In genomic region chr12:105245291-105245690, GRCh38 we compare ENCODE assay signal across 16 cellular contexts. TPM values are rescaled to one million over a fixed set of nuclear protein-coding genes. Genes with fewer than 3 reads are reported as not detected.
DNase-seq lines count a peak whose midpoint lies in the region; ATAC-seq and TF ChIP-seq lines count a peak whose summit lies in the region.
"Had no signal": no experiment of that assay in that cellular context is flagged by ENCODE, and none has a peak within 500 bp of the region (broad histone marks: within the 10 kb centered on the region; RNA-seq: fewer than 3 reads in every experiment).

No MANE protein-coding gene starts in this region.

- ATAC-seq in HG03432 (IDR thresholded peaks at IDR 0.05; ENCODE audit: unreplicated experiment), result no peak

- no peak for TF ChIP-seq POLR2A in Peyer's patch (IDR thresholded peaks at IDR 0.05)

- H3K4me1 ChIP-seq in Peyer's patch, result no peaks in the 10 kb centered on the region
- H3K4me1 ChIP-seq: HAP-1 had no signal

- H3K9me3 ChIP-seq in Peyer's patch, result no peaks in the 10 kb centered on the region
- H3K9me3 ChIP-seq: HAP-1 had no signal

- DNase-seq in RPMI7951 (ENCODE audit: low read depth) (peak; percentile 52), dermis microvascular lymphatic vessel endothelial cell (ENCODE audit: low read depth in 2 of 2) (peak; percentile 26 to 47), epithelial cell of esophagus (ENCODE audit: low read depth) (peak; percentile 13), Peyer's patch (no peak), NCI-H526 (lab: John Stamatoyannopoulos, UW) (no peak)
- DNase-seq: C1 segment of cervical spinal cord; Calu3; CD4-positive, alpha-beta memory T cell; COR-L47; DMS53; DMS79 treated with DMSO at 0.1 percent for 48 hours; GF-D8; GOT3; HFFc6 had no signal

- no peak for TF ChIP-seq CTCF in epithelial cell of esophagus (IDR thresholded peaks at IDR 0.05; ENCODE audit: insufficient read depth, low read depth, low read length, missing control alignments)
- no peak for TF ChIP-seq CTCF in Peyer's patch (IDR thresholded peaks at IDR 0.05)

- no peaks in the 10 kb centered on the region for H3K36me3 ChIP-seq in Peyer's patch
- H3K36me3 ChIP-seq: HAP-1 had no signal

- H3K4me3 ChIP-seq in epithelial cell of esophagus (ENCODE audit: low read length), result no peak overlapping the region
- H3K4me3 ChIP-seq in Peyer's patch, result no peak overlapping the region
- H3K4me3 ChIP-seq: HAP-1 had no signal

- H3K27ac ChIP-seq in Peyer's patch, result no peak overlapping the region

- no peaks in the 10 kb centered on the region for H3K27me3 ChIP-seq in Peyer's patch

RNA-seq across cellular contexts. Expression of gene APPL2, which starts 9.3 kb away (rescaled TPM):
- 17.8 and 20.7 TPM in 2 replicates for total RNA-seq in RPMI7951 (2014; rRNA removed; shearing (Covaris generic))
- total RNA-seq in dermis microvascular lymphatic vessel endothelial cell, result 13.5 and 16.9 TPM in 2 replicates
- total RNA-seq in Peyer's patch, result 100 to 1,000 TPM; 169 to 203 (median 185) TPM

Comparison
In these comparisons a context has a peak if more than half of its experiments do, and no peak if none do; other contexts are left out.
1. DNase-seq: peak in RPMI7951 (single experiment), dermis microvascular lymphatic vessel endothelial cell (2 of 2) and epithelial cell of esophagus (single experiment); none in Peyer's patch (0 of 3) and NCI-H526 (0 of 2).